8 cellular contexts compared by ENCODE assay signal in genomic region chr4:139453371-139454110, GRCh38. TPM values are rescaled to one million over a fixed set of nuclear protein-coding genes. Genes with fewer than 3 reads are reported as not detected.
DNase-seq lines count a peak whose midpoint lies in the region; ATAC-seq and TF ChIP-seq lines count a peak whose summit lies in the region.

No MANE protein-coding gene starts in this region.

- H3K27ac ChIP-seq in thymus (ENCODE audit: low read depth): peak overlapping the region; percentile 99

- no peaks in the 10 kb centered on the region for H3K36me3 ChIP-seq in thymus (ENCODE audit: control insufficient read depth, insufficient read depth)

- peak; percentile 19 for TF ChIP-seq CTCF in GM12873 (IDR thresholded peaks at IDR 0.05; ENCODE audit: insufficient read depth, low read depth, low read length, missing control alignments)
- no peak for TF ChIP-seq CTCF in osteocyte (IDR thresholded peaks at IDR 0.05)

- peaks cover 43% of the 10 kb centered on the region for H3K4me1 Mint-ChIP-seq in activated naive CD8-positive, alpha-beta T cell treated with anti-CD3 and anti-CD28 coated beads, Interleukin-2, amount 10 ng/mL, durations not matched to agents 7 days and 5 days
- peaks cover 52% of the 10 kb centered on the region for H3K4me1 Mint-ChIP-seq in osteocyte (ENCODE audit: unreplicated experiment)

- peak; percentile 88 for ATAC-seq in HG02678 (IDR thresholded peaks at IDR 0.05; ENCODE audit: unreplicated experiment)
- peak; percentile 90 for ATAC-seq in activated naive CD8-positive, alpha-beta T cell treated with anti-CD3 and anti-CD28 coated beads, Interleukin-2, amount 10 ng/mL, durations not matched to agents 7 days and 5 days (ENCODE audit: low read depth)

- WGBS in thymus: under 1% methylated on average over 76 of the region's 76 CpGs

- H3K4me1 ChIP-seq in thymus (ENCODE audit: control insufficient read depth, insufficient read depth, low read length): peaks cover 13% of the 10 kb centered on the region

- DNase-seq in NCI-H1105 (lab: John Stamatoyannopoulos, UW): peak; percentile 92
- DNase-seq in SKM-1 (lab: John Stamatoyannopoulos, UW; ENCODE audit: unreplicated experiment): peak; percentile 93
- DNase-seq in activated naive CD8-positive, alpha-beta T cell treated with anti-CD3 and anti-CD28 coated beads, Interleukin-2, amount 10 ng/mL, durations not matched to agents 7 days and 5 days: peak; percentile 97
- DNase-seq in head of caudate nucleus: peak; percentile 86 to 97 (median 93)
- peak; percentile 99 for DNase-seq in osteocyte (ENCODE audit: extremely low spot score, unreplicated experiment)

- peak overlapping the region; percentile 96 for H3K4me3 Mint-ChIP-seq in activated naive CD8-positive, alpha-beta T cell treated with anti-CD3 and anti-CD28 coated beads, Interleukin-2, amount 10 ng/mL, durations not matched to agents 7 days and 5 days
- peak overlapping the region; percentile 92 for H3K4me3 Mint-ChIP-seq in osteocyte (ENCODE audit: unreplicated experiment)

- intact Hi-C loops in head of caudate nucleus (cut with DNase I): loop anchor here (2.0 kb wide), 1 partner anchor 101 kb away; no protein-coding TSS in a partner anchor

- peak overlapping the region; percentile 91 for H3K4me3 ChIP-seq in thymus (ENCODE audit: low read length)

- no peaks in the 10 kb centered on the region for H3K27me3 Mint-ChIP-seq in activated naive CD8-positive, alpha-beta T cell treated with anti-CD3 and anti-CD28 coated beads, Interleukin-2, amount 10 ng/mL, durations not matched to agents 7 days and 5 days
- H3K27me3 Mint-ChIP-seq in osteocyte (ENCODE audit: unreplicated experiment): no peaks in the 10 kb centered on the region

- H3K9me3 Mint-ChIP-seq in activated naive CD8-positive, alpha-beta T cell treated with anti-CD3 and anti-CD28 coated beads, Interleukin-2, amount 10 ng/mL, durations not matched to agents 7 days and 5 days: no peaks in the 10 kb centered on the region
- no peaks in the 10 kb centered on the region for H3K9me3 Mint-ChIP-seq in osteocyte (ENCODE audit: unreplicated experiment)

- H3K27me3 ChIP-seq in thymus (ENCODE audit: control insufficient read depth, insufficient read depth): no peaks in the 10 kb centered on the region

- peak overlapping the region; percentile 96 for H3K27ac Mint-ChIP-seq in activated naive CD8-positive, alpha-beta T cell treated with anti-CD3 and anti-CD28 coated beads, Interleukin-2, amount 10 ng/mL, durations not matched to agents 7 days and 5 days
- peak overlapping the region; percentile 99 for H3K27ac Mint-ChIP-seq in osteocyte (ENCODE audit: unreplicated experiment)

- POLR2A ChIA-PET in activated naive CD8-positive, alpha-beta T cell treated with anti-CD3 and anti-CD28 coated beads, Interleukin-2, amount 10 ng/mL, durations not matched to agents 7 days and 5 days (lab: Charles Lee): interaction anchor here (0.7 to 2.0 kb wide), 11 partner anchors 28 to 438 kb away, joined by 3 to 20 read pairs (median 3); partner anchors contain the start of genes NAA15, NOCT and SETD7

- H3K36me3 Mint-ChIP-seq in activated naive CD8-positive, alpha-beta T cell treated with anti-CD3 and anti-CD28 coated beads, Interleukin-2, amount 10 ng/mL, durations not matched to agents 7 days and 5 days: peaks cover 8% of the 10 kb centered on the region
- H3K36me3 Mint-ChIP-seq in osteocyte (ENCODE audit: unreplicated experiment): peaks cover 3% of the 10 kb centered on the region

- no peaks in the 10 kb centered on the region for H3K9me3 ChIP-seq in thymus (ENCODE audit: control insufficient read depth)

RNA-seq across cellular contexts. Expression of gene RAB33B, which starts 0.4 kb away (rescaled TPM):
- total RNA-seq in activated naive CD8-positive, alpha-beta T cell treated with anti-CD3 and anti-CD28 coated beads, Interleukin-2, amount 10 ng/mL, durations not matched to agents 7 days and 5 days: 1 to 10 TPM; 9.8 to 9.9 TPM
- 10.3 and 10.4 TPM in 2 replicates for total RNA-seq in osteocyte
- 6.7 TPM for polyA plus RNA-seq in thymus

Comparison
In these comparisons a context has a peak if more than half of its experiments do, and no peak if none do; other contexts are left out.
1. Peak in every context shown above with its lines: DNase-seq, ATAC-seq, H3K4me3 ChIP-seq and H3K27ac ChIP-seq.